9 cellular contexts compared by ENCODE assay signal in genomic region chr9:37528652-37529072, GRCh38. TPM values are rescaled to one million over a fixed set of nuclear protein-coding genes. Genes with fewer than 3 reads are reported as not detected.
DNase-seq lines count a peak whose midpoint lies in the region; ATAC-seq lines count a peak whose summit lies in the region.
"Had no signal": no experiment of that assay in that cellular context is flagged by ENCODE, and none has a peak within 500 bp of the region (broad histone marks: within the 10 kb centered on the region; RNA-seq: fewer than 3 reads in every experiment).

No MANE protein-coding gene starts in this region.

- DNase-seq in activated CD4-positive, CD25-positive, alpha-beta regulatory T cell (lab: John Stamatoyannopoulos, UW) = no peak
- DNase-seq in T-helper 2 cell = peak in 3 of 5 experiments; percentile 15 to 74 (median 20)
- peak; percentile 13 for DNase-seq in dermis blood vessel endothelial cell
- DNase-seq in stimulated activated CD4-positive, alpha-beta T cell treated with anti-CD3 and anti-CD28 coated beads, Interleukin-4, amount 100 ng/mL, for 24 hours = peak; percentile 39
- DNase-seq in H4 (ENCODE audit: low spot score) = no peak
- DNase-seq in NCI-H1048 (lab: John Stamatoyannopoulos, UW) = no peak
- no peak for DNase-seq in cerebellar cortex (ENCODE audit: low spot score)

- ATAC-seq in activated CD4-positive, CD25-positive, alpha-beta regulatory T cell treated with anti-CD3 and anti-CD28 coated beads, Interleukin-2, amount 50 U/mL, for 24 hours = peak; percentile 44 to 56
- ATAC-seq: HCT116 had no signal

RNA-seq across cellular contexts. Expression of gene POLR1E, which starts 42.9 kb away (rescaled TPM):
- total RNA-seq in dermis blood vessel endothelial cell = 11.9 and 16.4 TPM in 2 replicates
- 57.2 and 59.7 TPM in 2 replicates for total RNA-seq in H4 (2014; rRNA removed; shearing (Covaris generic))

RNA-seq across cellular contexts. Expression of gene FBXO10, which starts 47.5 kb away (rescaled TPM):
- 12.8 and 17.0 TPM in 2 replicates for total RNA-seq in dermis blood vessel endothelial cell
- total RNA-seq in H4 (2014; rRNA removed; shearing (Covaris generic)) = 7.2 and 9.8 TPM in 2 replicates

Comparison
In these comparisons a context has a peak if more than half of its experiments do, and no peak if none do; other contexts are left out.
1. DNase-seq: peak in T-helper 2 cell (3 of 5), dermis blood vessel endothelial cell (single experiment) and stimulated activated CD4-positive, alpha-beta T cell treated with anti-CD3 and anti-CD28 coated beads, Interleukin-4, amount 100 ng/mL, for 24 hours (single experiment); none in activated CD4-positive, CD25-positive, alpha-beta regulatory T cell (0 of 4), H4 (single experiment), NCI-H1048 (single experiment) and cerebellar cortex (single experiment).